ENCODE assay signal across 18 cellular contexts in the genomic region with DNA sequence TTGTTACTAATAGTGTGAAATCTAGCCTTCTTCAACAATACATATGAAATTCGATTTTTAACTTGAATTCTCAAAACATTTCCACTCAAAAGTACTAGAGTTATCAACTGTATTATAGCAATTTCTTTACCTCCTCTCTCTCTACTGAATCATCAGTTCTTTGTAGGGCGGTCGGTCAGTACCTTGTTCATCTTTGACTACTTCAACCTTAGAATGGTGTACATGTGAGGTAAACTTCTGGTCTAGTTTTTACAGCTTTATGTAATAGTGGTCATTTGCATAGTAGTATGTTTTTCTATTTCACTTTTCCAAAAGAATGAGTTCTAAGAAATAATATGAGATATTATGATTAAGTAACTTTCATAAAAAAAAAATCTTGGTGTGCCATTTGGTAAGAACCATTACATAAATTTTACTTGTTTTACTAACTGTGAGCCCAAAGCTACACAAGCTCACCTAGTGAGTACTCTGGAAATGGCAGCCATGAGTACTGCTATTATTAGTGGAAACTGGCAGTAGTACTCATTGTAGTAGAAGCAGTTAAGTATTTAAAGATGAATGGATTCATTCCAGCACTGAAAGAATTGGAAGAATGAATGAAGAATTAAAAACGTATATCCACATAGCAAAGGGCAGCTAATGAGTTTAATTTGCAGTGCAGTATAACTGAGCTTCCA. TPM values are rescaled to one million over a fixed set of nuclear protein-coding genes. Genes with fewer than 3 reads are reported as not detected.
A peak's percentile ranks its signal among the peaks of the same experiment; 100 is the strongest.
DNase-seq lines count a peak whose midpoint lies in the region; ATAC-seq and TF ChIP-seq lines count a peak whose summit lies in the region.
"Had no signal": no experiment of that assay in that cellular context is flagged by ENCODE, and none has a peak within 500 bp of the region (broad histone marks: within the 10 kb centered on the region; RNA-seq: fewer than 3 reads in every experiment).

No MANE protein-coding gene starts in this region.

- CTCF ChIA-PET in activated CD4-positive, alpha-beta memory T cell treated with anti-CD3 and anti-CD28 coated beads for 36 hours (lab: Charles Lee), result interaction anchor here (0.9 to 3.0 kb wide), 6 partner anchors 14 to 505 kb away, joined by 3 to 10 read pairs (median 4); no protein-coding TSS in a partner anchor

- H3K4me3 Mint-ChIP-seq in activated naive CD8-positive, alpha-beta T cell, result no peak overlapping the region
- H3K4me3 Mint-ChIP-seq in activated naive CD8-positive, alpha-beta T cell treated with anti-CD3 and anti-CD28 coated beads, Interleukin-2, amount 50 U/mL, for 24 hours, result no peak overlapping the region
- H3K4me3 Mint-ChIP-seq in neural progenitor cell, result no peak overlapping the region
- H3K4me3 Mint-ChIP-seq in activated CD4-positive, alpha-beta memory T cell treated with anti-CD3 and anti-CD28 coated beads for 36 hours, result no peak overlapping the region
- H3K4me3 Mint-ChIP-seq: CD14-positive monocyte; CD8-positive, alpha-beta T cell; H9 had no signal

- TF ChIP-seq CTCF in neural progenitor cell (IDR thresholded peaks at IDR 0.05) (no peak), tibial artery (IDR thresholded peaks at IDR 0.05) (no peak)

- H3K79me2 ChIP-seq in neural progenitor cell (ENCODE audit: low read depth), result peaks cover 100% of the 10 kb centered on the region

- H4K20me1 ChIP-seq in neural progenitor cell (ENCODE audit: low read depth), result peaks cover 99% of the 10 kb centered on the region
- H4K20me1 ChIP-seq: BLaER1 had no signal

- no peak overlapping the region for H3K9ac ChIP-seq in neural progenitor cell
- H3K9ac ChIP-seq: BLaER1 had no signal

- H3K27ac ChIP-seq in neural progenitor cell (no peak overlapping the region), tibial artery (no peak overlapping the region)
- H3K27ac ChIP-seq: 22Rv1, A549, BLaER1 had no signal

- peak overlapping the region; percentile 12 for H3K4me2 ChIP-seq in neural progenitor cell
- H3K4me2 ChIP-seq: A549, BLaER1 had no signal

- H3K9me3 Mint-ChIP-seq in activated naive CD8-positive, alpha-beta T cell (ENCODE audit: low read depth), result no peaks in the 10 kb centered on the region
- H3K9me3 Mint-ChIP-seq in activated naive CD8-positive, alpha-beta T cell treated with anti-CD3 and anti-CD28 coated beads, Interleukin-2, amount 50 U/mL, for 24 hours, result no peaks in the 10 kb centered on the region
- H3K9me3 Mint-ChIP-seq in neural progenitor cell, result peaks cover 16% of the 10 kb centered on the region
- H3K9me3 Mint-ChIP-seq in activated CD4-positive, alpha-beta memory T cell treated with anti-CD3 and anti-CD28 coated beads for 36 hours, result no peaks in the 10 kb centered on the region
- H3K9me3 Mint-ChIP-seq: CD14-positive monocyte; CD8-positive, alpha-beta T cell; H9 had no signal

- H3K9me3 ChIP-seq in neural progenitor cell (ENCODE audit: low read depth), result no peaks in the 10 kb centered on the region
- H3K9me3 ChIP-seq in tibial artery, result no peaks in the 10 kb centered on the region
- H3K9me3 ChIP-seq: A549, BLaER1 had no signal

- peak; percentile 62 for ATAC-seq in activated CD4-positive, CD25-positive, alpha-beta regulatory T cell treated with anti-CD3 and anti-CD28 coated beads, Interleukin-2, amount 50 U/mL, for 24 hours
- no peak for ATAC-seq in activated naive CD8-positive, alpha-beta T cell treated with anti-CD3 and anti-CD28 coated beads, Interleukin-2, amount 50 U/mL, for 24 hours
- ATAC-seq: A549; CD8-positive, alpha-beta T cell; HepG2 had no signal

- intact Hi-C loops in tibial artery (cut with DNase I; ENCODE audit: low total_unique reads), result no loop called here
- intact Hi-C loops in activated CD4-positive, alpha-beta memory T cell treated with anti-CD3 and anti-CD28 coated beads for 36 hours (cut with micrococcal nuclease), result loop anchor here (2.0 kb wide), 1 partner anchor 18 kb away; no protein-coding TSS in a partner anchor

- H3K27me3 ChIP-seq in neural progenitor cell (no peaks in the 10 kb centered on the region), tibial artery (no peaks in the 10 kb centered on the region)
- H3K27me3 ChIP-seq: BLaER1 had no signal

- peaks cover 68% of the 10 kb centered on the region for H3K4me1 Mint-ChIP-seq in activated naive CD8-positive, alpha-beta T cell (ENCODE audit: low read depth)
- peaks cover 53% of the 10 kb centered on the region for H3K4me1 Mint-ChIP-seq in activated naive CD8-positive, alpha-beta T cell treated with anti-CD3 and anti-CD28 coated beads, Interleukin-2, amount 50 U/mL, for 24 hours
- H3K4me1 Mint-ChIP-seq in neural progenitor cell, result peaks cover 6% of the 10 kb centered on the region
- H3K4me1 Mint-ChIP-seq in activated CD4-positive, alpha-beta memory T cell treated with anti-CD3 and anti-CD28 coated beads for 36 hours (ENCODE audit: low read depth), result peaks cover 66% of the 10 kb centered on the region

- H3K27me3 Mint-ChIP-seq in activated naive CD8-positive, alpha-beta T cell, result no peaks in the 10 kb centered on the region
- H3K27me3 Mint-ChIP-seq in activated naive CD8-positive, alpha-beta T cell treated with anti-CD3 and anti-CD28 coated beads, Interleukin-2, amount 50 U/mL, for 24 hours, result no peaks in the 10 kb centered on the region
- no peaks in the 10 kb centered on the region for H3K27me3 Mint-ChIP-seq in neural progenitor cell (ENCODE audit: insufficient read depth, low read depth)
- H3K27me3 Mint-ChIP-seq in activated CD4-positive, alpha-beta memory T cell treated with anti-CD3 and anti-CD28 coated beads for 36 hours, result no peaks in the 10 kb centered on the region

- H3K36me3 ChIP-seq in neural progenitor cell, result peaks cover 5% of the 10 kb centered on the region
- no peaks in the 10 kb centered on the region for H3K36me3 ChIP-seq in tibial artery
- H3K36me3 ChIP-seq: BLaER1 had no signal

- peak overlapping the region; percentile 11 for H3K27ac Mint-ChIP-seq in activated naive CD8-positive, alpha-beta T cell
- no peak overlapping the region for H3K27ac Mint-ChIP-seq in activated naive CD8-positive, alpha-beta T cell treated with anti-CD3 and anti-CD28 coated beads, Interleukin-2, amount 50 U/mL, for 24 hours
- H3K27ac Mint-ChIP-seq in neural progenitor cell, result no peak overlapping the region
- H3K27ac Mint-ChIP-seq in activated CD4-positive, alpha-beta memory T cell treated with anti-CD3 and anti-CD28 coated beads for 36 hours, result no peak overlapping the region
- H3K27ac Mint-ChIP-seq: CD8-positive, alpha-beta T cell; H9 had no signal

- POLR2A ChIA-PET in activated CD4-positive, alpha-beta memory T cell treated with anti-CD3 and anti-CD28 coated beads for 36 hours (lab: Charles Lee), result interaction anchor here (1.0 to 1.5 kb wide), 3 partner anchors 12 to 30 kb away, joined by 3 to 5 read pairs (median 4); partner anchors contain the start of gene SESN3

- no peak for DNase-seq in activated CD4-positive, CD25-positive, alpha-beta regulatory T cell treated with anti-CD3 and anti-CD28 coated beads, Interleukin-2, amount 50 U/mL, for 72 hours
- DNase-seq in activated naive CD8-positive, alpha-beta T cell treated with anti-CD3 and anti-CD28 coated beads, Interleukin-2, amount 50 U/mL, for 24 hours, result no peak
- DNase-seq in neural progenitor cell (ENCODE audit: low spot score) (no peak), tibial artery (no peak)
- no peak for DNase-seq in activated CD4-positive, alpha-beta memory T cell treated with anti-CD3 and anti-CD28 coated beads for 36 hours
- DNase-seq: AML-193; Calu3; CD8-positive, alpha-beta T cell; DMS79 treated with DMSO at 0.1 percent for 48 hours; GF-D8; H9 had no signal

- H3K36me3 Mint-ChIP-seq in activated naive CD8-positive, alpha-beta T cell, result peaks cover 10% of the 10 kb centered on the region
- no peaks in the 10 kb centered on the region for H3K36me3 Mint-ChIP-seq in activated naive CD8-positive, alpha-beta T cell treated with anti-CD3 and anti-CD28 coated beads, Interleukin-2, amount 50 U/mL, for 24 hours (ENCODE audit: low read depth)
- H3K36me3 Mint-ChIP-seq in neural progenitor cell, result peaks cover 26% of the 10 kb centered on the region
- H3K36me3 Mint-ChIP-seq in activated CD4-positive, alpha-beta memory T cell treated with anti-CD3 and anti-CD28 coated beads for 36 hours, result no peaks in the 10 kb centered on the region
- H3K36me3 Mint-ChIP-seq: CD8-positive, alpha-beta T cell had no signal

- H2AFZ ChIP-seq in neural progenitor cell (replicated peaks), result no peak overlapping the region

- H3K4me3 ChIP-seq in neural progenitor cell (no peak overlapping the region), tibial artery (no peak overlapping the region)
- H3K4me3 ChIP-seq: A549, BLaER1 had no signal

- H3F3A ChIP-seq in neural progenitor cell (ENCODE audit: low read depth), result peaks cover 29% of the 10 kb centered on the region

- H3K4me1 ChIP-seq in neural progenitor cell (peaks cover 42% of the 10 kb centered on the region), tibial artery (peaks cover 0 to 33% (median 0%) of the 10 kb centered on the region in 4 donors)
- H3K4me1 ChIP-seq: A549, BLaER1 had no signal

RNA-seq across cellular contexts. Expression of gene SESN3, which starts 30.1 kb away (rescaled TPM):
- 140 and 234 TPM in 2 replicates for total RNA-seq in neural progenitor cell (ENCODE audit: low replicate concordance)
- 10 to 100 TPM; 13.9 to 15.5 TPM for total RNA-seq in activated CD4-positive, alpha-beta memory T cell treated with anti-CD3 and anti-CD28 coated beads for 36 hours
